Comparison of ENCODE assay signal across 17 cellular contexts in genomic region chr13:20610006-20610405, GRCh38.
"Had no signal": no experiment of that assay in that cellular context is flagged by ENCODE, and none has a peak within 500 bp of the region (broad histone marks: within the 10 kb centered on the region; RNA-seq: fewer than 3 reads in every experiment).

No MANE protein-coding gene starts in this region.

- H3K9me3 ChIP-seq: breast epithelium, left ventricle myocardium inferior, mucosa of descending colon, pancreas, tibial artery had no signal

- H3K4me1 ChIP-seq: breast epithelium, left ventricle myocardium inferior, pancreas, tibial artery had no signal

- DNase-seq: activated CD4-positive, alpha-beta T cell treated with anti-CD3 and anti-CD28 coated beads, Interleukin-2, amount 10 ng/mL, durations not matched to agents 24 days and 14 days; activated CD4-positive, CD25-positive, alpha-beta regulatory T cell; activated naive CD8-positive, alpha-beta T cell treated with anti-CD3 and anti-CD28 coated beads, Interleukin-2, amount 10 ng/mL, durations not matched to agents 7 days and 5 days; cerebellar nuclear complex; foreskin fibroblast; glutamatergic neuron; left ventricle myocardium inferior; mucosa of descending colon; naive thymus-derived CD4-positive, alpha-beta T cell; pancreas; stimulated activated CD4-positive, alpha-beta T cell treated with anti-CD3 and anti-CD28 coated beads, Interleukin-12 subunit alpha, Interleukin-12 subunit beta, amount 100 ng/mL, for 4 hours; stimulated activated CD4-positive, alpha-beta T cell treated with anti-CD3 and anti-CD28 coated beads, Interleukin-2, amount 100 ng/mL, for 24 hours; T-helper 17 cell; tibial artery had no signal

- ATAC-seq: mucosa of descending colon; naive thymus-derived CD4-positive, alpha-beta T cell; pancreas; stimulated activated effector memory CD8-positive, alpha-beta T cell treated with anti-CD3 and anti-CD28 coated beads, Interleukin-12 subunit alpha, Interleukin-12 subunit beta, amount 100 ng/mL, for 72 hours; T-helper 17 cell had no signal

- FAIRE-seq: pancreas, urothelium cell line had no signal

- H3K27me3 ChIP-seq: breast epithelium, pancreas, tibial artery had no signal

- H3K36me3 ChIP-seq: breast epithelium had no signal

- H3K27ac ChIP-seq: breast epithelium, left ventricle myocardium inferior, pancreas, tibial artery had no signal

- H3K4me3 ChIP-seq: breast epithelium, left ventricle myocardium inferior, mucosa of descending colon, pancreas, tibial artery had no signal
